In genomic region chr7:4226166-4226857, GRCh38 we compare ENCODE assay signal across 16 cellular contexts.
A peak's percentile ranks its signal among the peaks of the same experiment; 100 is the strongest.
DNase-seq lines count a peak whose midpoint lies in the region; FAIRE-seq and TF ChIP-seq lines count a peak whose summit lies in the region.
"Had no signal": no experiment of that assay in that cellular context is flagged by ENCODE, and none has a peak within 500 bp of the region (broad histone marks: within the 10 kb centered on the region; RNA-seq: fewer than 3 reads in every experiment).

No MANE protein-coding gene starts in this region.

- no peak overlapping the region for H3K4me3 Mint-ChIP-seq in CD14-positive monocyte
- H3K4me3 Mint-ChIP-seq: activated CD8-positive, alpha-beta memory T cell treated with anti-CD3 and anti-CD28 coated beads, Interleukin-2, amount 10 ng/mL, durations not matched to agents 7 days and 5 days had no signal

- no peak overlapping the region for H2BK12ac ChIP-seq in H1 (ENCODE audit: low read depth, low read length)

- H2AFZ ChIP-seq in H1 (ENCODE audit: low read length) = no peak overlapping the region

- FAIRE-seq in H1 (lab: Jason Lieb, UNC) = peak; percentile 84
- FAIRE-seq in GM19239 (lab: Jason Lieb, UNC) = no peak
- FAIRE-seq in frontal cortex (lab: Jason Lieb, UNC) = no peak
- FAIRE-seq: A549 had no signal

- no peak overlapping the region for H3K4me3 ChIP-seq in H1 (ENCODE audit: extremely low read depth in 1 of 4, insufficient read depth in 2 of 4, low read depth in 3 of 4, low read length in 4 of 4)
- H3K4me3 ChIP-seq: A549, spleen had no signal

- CTCF ChIA-PET in H1 (lab: Charles Lee; ENCODE audit: partially characterized antibody) = interaction anchor here (0.6 to 3.4 kb wide), 46 partner anchors 8 to 1534 kb away, joined by 3 to 26 read pairs (median 3); no protein-coding TSS in a partner anchor

- no peak overlapping the region for H3K23ac ChIP-seq in H1 (ENCODE audit: insufficient read length)

- no peak for TF ChIP-seq EP300 in H1 (IDR thresholded peaks at IDR 0.05; ENCODE audit: borderline replicate concordance in 1 of 2, low read depth in 2 of 2, low read length in 2 of 2)

- POLR2A ChIA-PET in H1 (lab: Charles Lee; ENCODE audit: partially characterized antibody) = interaction anchor here (0.6 to 1.0 kb wide), 2 partner anchors 15 to 487 kb away, joined by 3 to 4 read pairs; no protein-coding TSS in a partner anchor

- no peak overlapping the region for H3K9ac ChIP-seq in H1 (replicated peaks in 1 of 4; ENCODE audit: extremely low read depth in 1 of 4, low read depth in 3 of 4, low read length in 3 of 4)

- H3K36me3 ChIP-seq in H1 (ENCODE audit: control insufficient read depth in 2 of 4, insufficient read depth in 4 of 4, low read length in 3 of 4) = no peaks in the 10 kb centered on the region

- peaks cover 0 to 2% (median 2%) of the 10 kb centered on the region in 3 donors for H3K27me3 Mint-ChIP-seq in CD14-positive monocyte (ENCODE audit: low read depth in 3 of 3)
- H3K27me3 Mint-ChIP-seq: activated CD8-positive, alpha-beta memory T cell treated with anti-CD3 and anti-CD28 coated beads, Interleukin-2, amount 10 ng/mL, durations not matched to agents 7 days and 5 days had no signal

- no peak overlapping the region for H3K4ac ChIP-seq in H1 (replicated peaks; ENCODE audit: insufficient read length, low read depth, low read length)

- H3K18ac ChIP-seq in H1 (ENCODE audit: extremely low read depth, low read length) = no peak overlapping the region

- H3K23me2 ChIP-seq in H1 (ENCODE audit: low read depth, low read length) = peaks cover 3% of the 10 kb centered on the region; the same call in 1 of the 2 replicates

- no peak overlapping the region for H4K5ac ChIP-seq in H1 (ENCODE audit: insufficient read length, low read depth, low read length)

- no peak overlapping the region for H4K91ac ChIP-seq in H1 (replicated peaks; ENCODE audit: insufficient read length, low read length)

- H3K27ac ChIP-seq in H1 (ENCODE audit: low read depth, low read length) = no peak overlapping the region
- H3K27ac ChIP-seq: A549, spleen had no signal

- TF ChIP-seq RAD21 in H1 (IDR thresholded peaks at IDR 0.05 in 1 of 2, conservative IDR thresholded peaks at IDR 0.05 in 1 of 2; ENCODE audit: low read depth in 2 of 2, low read length in 2 of 2) = peak; percentile 84 to 88

- H2BK5ac ChIP-seq in H1 (ENCODE audit: low read depth, low read length) = no peak overlapping the region

- H3K79me1 ChIP-seq in H1 (ENCODE audit: low read depth, low read length) = no peaks in the 10 kb centered on the region

- H3K4me1 ChIP-seq in H1 (replicated peaks in 1 of 4; ENCODE audit: control insufficient read depth in 3 of 4, insufficient read depth in 4 of 4, low read length in 3 of 4) = no peaks in the 10 kb centered on the region; a peak in 1 of 7 replicates
- H3K4me1 ChIP-seq: A549, spleen had no signal

- no peaks in the 10 kb centered on the region for H3K4me1 Mint-ChIP-seq in CD14-positive monocyte
- H3K4me1 Mint-ChIP-seq: activated CD8-positive, alpha-beta memory T cell treated with anti-CD3 and anti-CD28 coated beads, Interleukin-2, amount 10 ng/mL, durations not matched to agents 7 days and 5 days had no signal

- H2AK5ac ChIP-seq in H1 (ENCODE audit: low read depth, low read length) = no peak overlapping the region

- H3K9me3 Mint-ChIP-seq in CD14-positive monocyte = peaks cover 6 to 44% (median 14%) of the 10 kb centered on the region in 7 donors

- H3K27ac Mint-ChIP-seq in CD14-positive monocyte = no peak overlapping the region
- H3K27ac Mint-ChIP-seq: activated CD8-positive, alpha-beta memory T cell treated with anti-CD3 and anti-CD28 coated beads, Interleukin-2, amount 10 ng/mL, durations not matched to agents 7 days and 5 days had no signal

- peak; percentile 79 to 90 (median 82) for TF ChIP-seq CTCF in H1 (IDR thresholded peaks at IDR 0.05; ENCODE audit: control extremely low read depth in 1 of 3, insufficient read depth in 1 of 3, low read depth in 1 of 3, low read length in 3 of 3)
- no peak for TF ChIP-seq CTCF in CD14-positive monocyte (IDR thresholded peaks at IDR 0.05)

- H4K20me1 ChIP-seq in H1 (replicated peaks in 1 of 2; ENCODE audit: control insufficient read depth in 1 of 2, insufficient read depth in 2 of 2, low read length in 2 of 2) = no peaks in the 10 kb centered on the region

- H3K36me3 Mint-ChIP-seq in CD14-positive monocyte = no peaks in the 10 kb centered on the region
- H3K36me3 Mint-ChIP-seq: activated CD8-positive, alpha-beta memory T cell treated with anti-CD3 and anti-CD28 coated beads, Interleukin-2, amount 10 ng/mL, durations not matched to agents 7 days and 5 days had no signal

- TF ChIP-seq POLR2A in H1 (IDR thresholded peaks at IDR 0.05; ENCODE audit: control extremely low read depth in 1 of 2, low read depth in 2 of 2, low read length in 2 of 2) = no peak

- 73% methylated on average over 16 of the region's 18 CpGs; no CpG with 5 or more reads in 1 of the 2 experiments for WGBS in H1 (ENCODE audit: extremely low coverage in 1 of 2, insufficient coverage in 1 of 2, insufficient read length in 1 of 2, insufficient replicate concordance in 2 of 2, low coverage in 1 of 2, low lambda C conversion rate in 2 of 2, missing lambda C conversion rate in 1 of 2), 2 experiments

- peak overlapping the region; percentile 67; the same call in 1 of the 2 replicates for H2BK15ac ChIP-seq in H1 (ENCODE audit: low read length)

- no peaks in the 10 kb centered on the region for H3K9me3 ChIP-seq in H1 (ENCODE audit: insufficient read depth in 2 of 2, low read depth in 1 of 2, low read length in 1 of 2)
- H3K9me3 ChIP-seq: A549, spleen had no signal

- no peak overlapping the region for H3K14ac ChIP-seq in H1 (ENCODE audit: insufficient read length)

- H4K8ac ChIP-seq in H1 (ENCODE audit: extremely low read depth, insufficient read depth, low read length) = no peak overlapping the region

- no peaks in the 10 kb centered on the region for H3K79me2 ChIP-seq in H1 (ENCODE audit: control insufficient read depth in 1 of 2, insufficient read depth in 2 of 2, low read length in 2 of 2)

- DNase-seq in NCI-H1694 treated with DMSO at 0.1 percent for 48 hours (lab: John Stamatoyannopoulos, UW) (peak; percentile 18), NCI-H1694 (lab: John Stamatoyannopoulos, UW) (no peak), NCI-H1048 (lab: John Stamatoyannopoulos, UW) (peak; percentile 36), H1 (ENCODE audit: low read depth in 1 of 2, low spot score in 2 of 2) (peak; percentile 31 to 70), posterior vena cava (ENCODE audit: low spot score) (peak; percentile 56), CD14-positive monocyte (ENCODE audit: low spot score) (no peak), GM19239 (ENCODE audit: insufficient read length, low spot score) (no peak), frontal cortex (ENCODE audit: low spot score in 2 of 2) (no peak)
- DNase-seq: activated CD8-positive, alpha-beta memory T cell treated with anti-CD3 and anti-CD28 coated beads, Interleukin-2, amount 10 ng/mL, durations not matched to agents 7 days and 5 days; activated naive CD4-positive, alpha-beta T cell treated with anti-CD3 and anti-CD28 coated beads, Interleukin-2, amount 50 U/mL, for 16 hours; Calu3; cerebellar nuclear complex; mammary epithelial cell; occipital lobe had no signal

- H3K56ac ChIP-seq in H1 (replicated peaks; ENCODE audit: insufficient read length, low read depth, low read length) = no peak overlapping the region

- intact Hi-C loops in posterior vena cava (cut with DNase I) = no loop called here
- intact Hi-C loops in CD14-positive monocyte (cut with micrococcal nuclease) = no loop called here

- no peak overlapping the region for H2BK120ac ChIP-seq in H1 (replicated peaks; ENCODE audit: low read depth, low read length)

- H3K4me2 ChIP-seq in H1 (ENCODE audit: insufficient read depth in 1 of 2, low read depth in 2 of 2, low read length in 2 of 2) = no peak overlapping the region
- H3K4me2 ChIP-seq: A549 had no signal

- H3K27me3 ChIP-seq in H1 (replicated peaks in 1 of 4; ENCODE audit: control insufficient read depth in 3 of 4, extremely low read depth in 1 of 4, insufficient read depth in 3 of 4, low read length in 3 of 4) = no peaks in the 10 kb centered on the region
- H3K27me3 ChIP-seq: spleen had no signal

- H2BK20ac ChIP-seq in H1 (ENCODE audit: low read length) = no peak overlapping the region

TF ChIP-seq in H1, 55 proteins besides CTCF, POLR2A, EP300 and RAD21 (continues in another document):
- no peak for TF ChIP-seq SIRT6 (IDR thresholded peaks at IDR 0.05; ENCODE audit: low read length)
- TF ChIP-seq MAX (IDR thresholded peaks at IDR 0.05) = peak; percentile 72
- TF ChIP-seq RNF2 (IDR thresholded peaks at IDR 0.05; ENCODE audit: borderline replicate concordance, low read depth, low read length, missing control alignments, poor library complexity, severe bottlenecking) = no peak
- TF ChIP-seq EGR1 (IDR thresholded peaks at IDR 0.05; ENCODE audit: borderline replicate concordance, low read depth, low read length) = no peak

Comparison
In these comparisons a context has a peak if more than half of its experiments do, and no peak if none do; other contexts are left out.
1. DNase-seq: peak in NCI-H1694 treated with DMSO at 0.1 percent for 48 hours (single experiment), NCI-H1048 (single experiment), H1 (2 of 2) and posterior vena cava (single experiment); none in NCI-H1694 (single experiment), CD14-positive monocyte (single experiment), GM19239 (single experiment) and frontal cortex (0 of 2).